18 cellular contexts compared by ENCODE assay signal in genomic region chr4:29336851-29337250, GRCh38.
"Had no signal": no experiment of that assay in that cellular context is flagged by ENCODE, and none has a peak within 500 bp of the region (broad histone marks: within the 10 kb centered on the region; RNA-seq: fewer than 3 reads in every experiment).

No MANE protein-coding gene starts in this region.

- DNase-seq: activated CD4-positive, alpha-beta memory T cell treated with anti-CD3 and anti-CD28 coated beads for 36 hours; activated CD4-positive, alpha-beta T cell treated with anti-CD3 and anti-CD28 coated beads for 48 hours; activated naive CD4-positive, alpha-beta T cell treated with anti-CD3 and anti-CD28 coated beads for 36 hours; activated naive CD8-positive, alpha-beta T cell treated with anti-CD3 and anti-CD28 coated beads, Interleukin-2, amount 10 ng/mL, durations not matched to agents 7 days and 5 days; activated T-cell treated with anti-CD3 and anti-CD28 coated beads, Interleukin-2, amount 50 U/mL, for 48 hours; amniotic stem cell; colonic mucosa; endodermal cell; kidney; left lung; naive thymus-derived CD4-positive, alpha-beta T cell; occipital lobe; stimulated activated CD4-positive, alpha-beta T cell treated with anti-CD3 and anti-CD28 coated beads, Interleukin-15, amount 100 ng/mL, for 24 hours; transverse colon; uterus had no signal

- FAIRE-seq: bronchial epithelial cell, kidney had no signal

- H3K4me3 ChIP-seq: colonic mucosa, left lung, lung, smooth muscle cell, transverse colon, uterus had no signal
